ENCODE assay signal across 1 cellular context in the genomic region with DNA sequence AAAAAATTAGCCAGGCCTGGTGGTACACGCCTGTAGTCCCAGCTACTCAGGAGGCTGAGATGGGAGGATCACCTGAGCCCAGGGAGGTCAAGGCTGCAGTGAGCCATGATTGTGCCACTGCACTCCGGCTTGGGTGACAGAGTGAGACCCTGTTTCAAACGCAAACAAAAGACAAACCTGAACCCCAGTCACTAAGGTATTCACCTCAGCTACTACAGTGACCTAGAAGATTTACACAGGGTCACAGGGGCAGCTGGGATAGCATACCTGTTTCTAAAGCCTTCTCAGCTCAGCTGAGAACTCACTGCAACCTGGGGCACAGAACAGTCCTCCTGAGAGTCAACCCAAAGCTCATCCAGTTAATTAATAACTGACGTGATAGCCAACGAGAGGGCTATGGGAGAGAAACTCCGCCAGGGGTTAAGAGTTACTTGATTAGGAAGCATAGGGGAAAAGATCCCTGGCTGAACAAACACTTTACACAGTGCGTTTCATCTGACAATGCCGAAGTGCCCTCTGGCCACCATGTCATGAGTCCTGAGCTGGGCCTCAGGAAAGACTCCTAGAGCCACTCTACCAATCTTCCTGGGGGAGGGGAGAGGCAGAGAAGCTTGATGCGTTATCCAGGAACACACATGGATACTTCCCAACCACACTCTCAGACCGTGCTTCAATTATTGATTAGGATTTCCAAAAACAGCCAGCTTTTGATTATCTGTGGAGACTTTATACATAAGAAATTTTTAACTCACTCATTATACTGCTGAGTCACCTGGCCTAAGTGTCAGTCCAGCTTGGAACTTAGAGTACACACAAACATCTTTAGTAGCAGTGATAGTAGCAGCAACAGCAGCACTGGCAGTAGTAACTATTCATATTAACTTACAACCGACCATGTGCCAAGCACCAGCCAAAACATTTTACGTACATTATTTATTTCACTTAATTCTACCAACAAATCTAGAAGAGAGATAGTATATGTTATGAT.
TF ChIP-seq lines count a peak whose summit lies in the region.

No MANE protein-coding gene starts in this region.

TF ChIP-seq in HepG2, 621 proteins besides CTCF, POLR2A, EP300 and RAD21 (continued from another document and continues in another):
- TF ChIP-seq, protein P1, sequence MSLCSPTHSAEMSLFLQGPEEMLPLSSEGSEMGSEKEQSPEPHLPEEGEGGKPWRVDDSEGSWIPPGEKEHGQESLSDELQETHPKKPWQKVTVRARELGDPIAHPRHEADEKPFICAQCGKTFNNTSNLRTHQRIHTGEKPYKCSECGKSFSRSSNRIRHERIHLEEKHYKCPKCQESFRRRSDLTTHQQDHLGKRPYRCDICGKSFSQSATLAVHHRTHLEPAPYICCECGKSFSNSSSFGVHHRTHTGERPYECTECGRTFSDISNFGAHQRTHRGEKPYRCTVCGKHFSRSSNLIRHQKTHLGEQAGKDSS (CRISPR knock-in tag; IDR thresholded peaks at IDR 0.05; ENCODE audit: borderline replicate concordance, low read depth): peak; percentile 43; the same call in 1 of the 2 replicates
- TF ChIP-seq, protein P2, sequence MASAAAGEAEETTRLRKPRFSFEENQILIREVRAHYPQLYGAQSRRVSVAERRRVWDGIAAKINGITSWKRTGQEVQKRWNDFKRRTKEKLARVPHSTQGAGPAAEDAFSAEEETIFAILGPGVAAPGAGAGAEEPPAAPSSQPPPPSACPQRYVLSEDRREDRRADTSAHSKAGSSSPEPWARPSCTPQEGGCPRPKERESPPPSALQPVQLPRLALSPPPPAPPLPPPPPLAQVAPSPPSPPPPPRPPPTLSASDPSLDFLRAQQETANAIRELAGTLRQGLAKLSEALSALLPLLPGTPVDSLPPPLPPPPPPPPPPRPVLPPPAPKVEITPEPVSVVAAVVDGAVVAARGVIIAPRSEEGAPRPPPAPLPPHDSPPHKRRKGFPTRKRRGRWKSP (CRISPR knock-in tag; IDR thresholded peaks at IDR 0.05): peak; percentile 45; the same call in 1 of the 2 replicates
- no peak for TF ChIP-seq KAT2B (IDR thresholded peaks at IDR 0.05; ENCODE audit: borderline replicate concordance, low read depth, low read length)
- no peak for TF ChIP-seq XRCC5 (optimal IDR thresholded peaks at IDR 0.05; ENCODE audit: low read length)
- no peak for TF ChIP-seq RBM22 (optimal IDR thresholded peaks at IDR 0.05; ENCODE audit: low read length)
- TF ChIP-seq, protein P3, sequence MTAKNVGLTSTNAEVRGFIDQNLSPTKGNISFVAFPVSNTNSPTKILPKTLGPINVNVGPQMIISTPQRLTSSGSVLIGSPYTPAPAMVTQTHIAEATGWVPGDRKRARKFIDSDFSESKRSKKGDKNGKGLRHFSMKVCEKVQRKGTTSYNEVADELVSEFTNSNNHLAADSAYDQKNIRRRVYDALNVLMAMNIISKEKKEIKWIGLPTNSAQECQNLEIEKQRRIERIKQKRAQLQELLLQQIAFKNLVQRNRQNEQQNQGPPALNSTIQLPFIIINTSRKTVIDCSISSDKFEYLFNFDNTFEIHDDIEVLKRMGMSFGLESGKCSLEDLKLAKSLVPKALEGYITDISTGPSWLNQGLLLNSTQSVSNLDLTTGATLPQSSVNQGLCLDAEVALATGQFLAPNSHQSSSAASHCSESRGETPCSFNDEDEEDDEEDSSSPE (CRISPR knock-in tag; IDR thresholded peaks at IDR 0.05): 0 out of 2 replicates have a peak, but pooled peaks have one; percentile 29
- no peak for TF ChIP-seq NR3C1 (CRISPR knock-in tag; IDR thresholded peaks at IDR 0.05)
- TF ChIP-seq, protein P4, sequence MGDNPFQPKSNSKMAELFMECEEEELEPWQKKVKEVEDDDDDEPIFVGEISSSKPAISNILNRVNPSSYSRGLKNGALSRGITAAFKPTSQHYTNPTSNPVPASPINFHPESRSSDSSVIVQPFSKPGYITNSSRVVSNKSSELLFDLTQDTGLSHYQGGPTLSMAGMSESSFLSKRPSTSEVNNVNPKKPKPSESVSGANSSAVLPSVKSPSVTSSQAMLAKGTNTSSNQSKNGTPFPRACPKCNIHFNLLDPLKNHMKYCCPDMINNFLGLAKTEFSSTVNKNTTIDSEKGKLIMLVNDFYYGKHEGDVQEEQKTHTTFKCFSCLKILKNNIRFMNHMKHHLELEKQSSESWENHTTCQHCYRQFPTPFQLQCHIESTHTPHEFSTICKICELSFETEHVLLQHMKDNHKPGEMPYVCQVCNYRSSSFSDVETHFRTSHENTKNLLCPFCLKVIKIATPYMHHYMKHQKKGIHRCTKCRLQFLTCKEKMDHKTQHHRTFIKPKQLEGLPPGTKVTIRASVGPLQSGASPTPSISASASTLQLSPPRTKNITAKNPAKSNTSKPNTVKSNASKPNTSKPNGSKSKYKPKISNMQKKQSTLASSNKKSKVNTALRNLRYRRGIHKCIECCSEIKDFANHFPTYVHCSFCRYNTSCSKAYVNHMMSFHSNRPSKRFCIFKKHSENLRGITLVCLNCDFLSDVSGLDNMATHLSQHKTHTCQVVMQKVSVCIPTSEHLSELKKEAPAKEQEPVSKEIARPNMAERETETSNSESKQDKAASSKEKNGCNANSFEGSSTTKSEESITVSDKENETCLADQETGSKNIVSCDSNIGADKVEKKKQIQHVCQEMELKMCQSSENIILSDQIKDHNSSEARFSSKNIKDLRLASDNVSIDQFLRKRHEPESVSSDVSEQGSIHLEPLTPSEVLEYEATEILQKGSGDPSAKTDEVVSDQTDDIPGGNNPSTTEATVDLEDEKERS (CRISPR knock-in tag; IDR thresholded peaks at IDR 0.05): peak; percentile 98; the same call in 1 of the 2 replicates
- no peak for TF ChIP-seq BRD4 (CRISPR knock-in tag; IDR thresholded peaks at IDR 0.05)
- TF ChIP-seq, protein P5, sequence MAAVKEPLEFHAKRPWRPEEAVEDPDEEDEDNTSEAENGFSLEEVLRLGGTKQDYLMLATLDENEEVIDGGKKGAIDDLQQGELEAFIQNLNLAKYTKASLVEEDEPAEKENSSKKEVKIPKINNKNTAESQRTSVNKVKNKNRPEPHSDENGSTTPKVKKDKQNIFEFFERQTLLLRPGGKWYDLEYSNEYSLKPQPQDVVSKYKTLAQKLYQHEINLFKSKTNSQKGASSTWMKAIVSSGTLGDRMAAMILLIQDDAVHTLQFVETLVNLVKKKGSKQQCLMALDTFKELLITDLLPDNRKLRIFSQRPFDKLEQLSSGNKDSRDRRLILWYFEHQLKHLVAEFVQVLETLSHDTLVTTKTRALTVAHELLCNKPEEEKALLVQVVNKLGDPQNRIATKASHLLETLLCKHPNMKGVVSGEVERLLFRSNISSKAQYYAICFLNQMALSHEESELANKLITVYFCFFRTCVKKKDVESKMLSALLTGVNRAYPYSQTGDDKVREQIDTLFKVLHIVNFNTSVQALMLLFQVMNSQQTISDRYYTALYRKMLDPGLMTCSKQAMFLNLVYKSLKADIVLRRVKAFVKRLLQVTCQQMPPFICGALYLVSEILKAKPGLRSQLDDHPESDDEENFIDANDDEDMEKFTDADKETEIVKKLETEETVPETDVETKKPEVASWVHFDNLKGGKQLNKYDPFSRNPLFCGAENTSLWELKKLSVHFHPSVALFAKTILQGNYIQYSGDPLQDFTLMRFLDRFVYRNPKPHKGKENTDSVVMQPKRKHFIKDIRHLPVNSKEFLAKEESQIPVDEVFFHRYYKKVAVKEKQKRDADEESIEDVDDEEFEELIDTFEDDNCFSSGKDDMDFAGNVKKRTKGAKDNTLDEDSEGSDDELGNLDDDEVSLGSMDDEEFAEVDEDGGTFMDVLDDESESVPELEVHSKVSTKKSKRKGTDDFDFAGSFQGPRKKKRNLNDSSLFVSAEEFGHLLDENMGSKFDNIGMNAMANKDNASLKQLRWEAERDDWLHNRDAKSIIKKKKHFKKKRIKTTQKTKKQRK (IDR thresholded peaks at IDR 0.05; ENCODE audit: low read length): no peak
- TF ChIP-seq PITX1 (CRISPR knock-in tag; IDR thresholded peaks at IDR 0.05): peak; percentile 94
- TF ChIP-seq MIXL1 (CRISPR knock-in tag; IDR thresholded peaks at IDR 0.05): peak; percentile 98
- TF ChIP-seq NFKBIZ (CRISPR knock-in tag; IDR thresholded peaks at IDR 0.05): no peak
- no peak for TF ChIP-seq ZNF30 (CRISPR knock-in tag; IDR thresholded peaks at IDR 0.05)
- peak; percentile 75 for TF ChIP-seq ZSCAN31 (CRISPR knock-in tag; IDR thresholded peaks at IDR 0.05; ENCODE audit: low read depth)
- TF ChIP-seq HOXA9 (CRISPR knock-in tag; IDR thresholded peaks at IDR 0.05; ENCODE audit: borderline replicate concordance): no peak
- TF ChIP-seq CENPT (CRISPR knock-in tag; IDR thresholded peaks at IDR 0.05; ENCODE audit: low read depth): no peak
- TF ChIP-seq, protein P6, sequence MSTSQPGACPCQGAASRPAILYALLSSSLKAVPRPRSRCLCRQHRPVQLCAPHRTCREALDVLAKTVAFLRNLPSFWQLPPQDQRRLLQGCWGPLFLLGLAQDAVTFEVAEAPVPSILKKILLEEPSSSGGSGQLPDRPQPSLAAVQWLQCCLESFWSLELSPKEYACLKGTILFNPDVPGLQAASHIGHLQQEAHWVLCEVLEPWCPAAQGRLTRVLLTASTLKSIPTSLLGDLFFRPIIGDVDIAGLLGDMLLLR (CRISPR knock-in tag; IDR thresholded peaks at IDR 0.05): no peak
- TF ChIP-seq CREM (IDR thresholded peaks at IDR 0.05): peak; percentile 62; the same call in 1 of the 2 replicates
- TF ChIP-seq CREM (CRISPR knock-in tag; IDR thresholded peaks at IDR 0.05): no peak
- TF ChIP-seq, protein P7, sequence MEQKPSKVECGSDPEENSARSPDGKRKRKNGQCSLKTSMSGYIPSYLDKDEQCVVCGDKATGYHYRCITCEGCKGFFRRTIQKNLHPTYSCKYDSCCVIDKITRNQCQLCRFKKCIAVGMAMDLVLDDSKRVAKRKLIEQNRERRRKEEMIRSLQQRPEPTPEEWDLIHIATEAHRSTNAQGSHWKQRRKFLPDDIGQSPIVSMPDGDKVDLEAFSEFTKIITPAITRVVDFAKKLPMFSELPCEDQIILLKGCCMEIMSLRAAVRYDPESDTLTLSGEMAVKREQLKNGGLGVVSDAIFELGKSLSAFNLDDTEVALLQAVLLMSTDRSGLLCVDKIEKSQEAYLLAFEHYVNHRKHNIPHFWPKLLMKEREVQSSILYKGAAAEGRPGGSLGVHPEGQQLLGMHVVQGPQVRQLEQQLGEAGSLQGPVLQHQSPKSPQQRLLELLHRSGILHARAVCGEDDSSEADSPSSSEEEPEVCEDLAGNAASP (CRISPR knock-in tag; IDR thresholded peaks at IDR 0.05; ENCODE audit: borderline replicate concordance): peak; percentile 87
- TF ChIP-seq MTA3 (CRISPR knock-in tag; IDR thresholded peaks at IDR 0.05): no peak
- TF ChIP-seq ZNF615 (CRISPR knock-in tag; IDR thresholded peaks at IDR 0.05; ENCODE audit: borderline replicate concordance): no peak
- TF ChIP-seq, protein P8, sequence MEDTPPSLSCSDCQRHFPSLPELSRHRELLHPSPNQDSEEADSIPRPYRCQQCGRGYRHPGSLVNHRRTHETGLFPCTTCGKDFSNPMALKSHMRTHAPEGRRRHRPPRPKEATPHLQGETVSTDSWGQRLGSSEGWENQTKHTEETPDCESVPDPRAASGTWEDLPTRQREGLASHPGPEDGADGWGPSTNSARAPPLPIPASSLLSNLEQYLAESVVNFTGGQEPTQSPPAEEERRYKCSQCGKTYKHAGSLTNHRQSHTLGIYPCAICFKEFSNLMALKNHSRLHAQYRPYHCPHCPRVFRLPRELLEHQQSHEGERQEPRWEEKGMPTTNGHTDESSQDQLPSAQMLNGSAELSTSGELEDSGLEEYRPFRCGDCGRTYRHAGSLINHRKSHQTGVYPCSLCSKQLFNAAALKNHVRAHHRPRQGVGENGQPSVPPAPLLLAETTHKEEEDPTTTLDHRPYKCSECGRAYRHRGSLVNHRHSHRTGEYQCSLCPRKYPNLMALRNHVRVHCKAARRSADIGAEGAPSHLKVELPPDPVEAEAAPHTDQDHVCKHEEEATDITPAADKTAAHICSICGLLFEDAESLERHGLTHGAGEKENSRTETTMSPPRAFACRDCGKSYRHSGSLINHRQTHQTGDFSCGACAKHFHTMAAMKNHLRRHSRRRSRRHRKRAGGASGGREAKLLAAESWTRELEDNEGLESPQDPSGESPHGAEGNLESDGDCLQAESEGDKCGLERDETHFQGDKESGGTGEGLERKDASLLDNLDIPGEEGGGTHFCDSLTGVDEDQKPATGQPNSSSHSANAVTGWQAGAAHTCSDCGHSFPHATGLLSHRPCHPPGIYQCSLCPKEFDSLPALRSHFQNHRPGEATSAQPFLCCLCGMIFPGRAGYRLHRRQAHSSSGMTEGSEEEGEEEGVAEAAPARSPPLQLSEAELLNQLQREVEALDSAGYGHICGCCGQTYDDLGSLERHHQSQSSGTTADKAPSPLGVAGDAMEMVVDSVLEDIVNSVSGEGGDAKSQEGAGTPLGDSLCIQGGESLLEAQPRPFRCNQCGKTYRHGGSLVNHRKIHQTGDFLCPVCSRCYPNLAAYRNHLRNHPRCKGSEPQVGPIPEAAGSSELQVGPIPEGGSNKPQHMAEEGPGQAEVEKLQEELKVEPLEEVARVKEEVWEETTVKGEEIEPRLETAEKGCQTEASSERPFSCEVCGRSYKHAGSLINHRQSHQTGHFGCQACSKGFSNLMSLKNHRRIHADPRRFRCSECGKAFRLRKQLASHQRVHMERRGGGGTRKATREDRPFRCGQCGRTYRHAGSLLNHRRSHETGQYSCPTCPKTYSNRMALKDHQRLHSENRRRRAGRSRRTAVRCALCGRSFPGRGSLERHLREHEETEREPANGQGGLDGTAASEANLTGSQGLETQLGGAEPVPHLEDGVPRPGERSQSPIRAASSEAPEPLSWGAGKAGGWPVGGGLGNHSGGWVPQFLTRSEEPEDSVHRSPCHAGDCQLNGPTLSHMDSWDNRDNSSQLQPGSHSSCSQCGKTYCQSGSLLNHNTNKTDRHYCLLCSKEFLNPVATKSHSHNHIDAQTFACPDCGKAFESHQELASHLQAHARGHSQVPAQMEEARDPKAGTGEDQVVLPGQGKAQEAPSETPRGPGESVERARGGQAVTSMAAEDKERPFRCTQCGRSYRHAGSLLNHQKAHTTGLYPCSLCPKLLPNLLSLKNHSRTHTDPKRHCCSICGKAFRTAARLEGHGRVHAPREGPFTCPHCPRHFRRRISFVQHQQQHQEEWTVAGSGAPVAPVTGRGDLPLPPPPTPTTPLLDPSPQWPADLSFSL (CRISPR knock-in tag; IDR thresholded peaks at IDR 0.05): no peak
- TF ChIP-seq, protein P9, sequence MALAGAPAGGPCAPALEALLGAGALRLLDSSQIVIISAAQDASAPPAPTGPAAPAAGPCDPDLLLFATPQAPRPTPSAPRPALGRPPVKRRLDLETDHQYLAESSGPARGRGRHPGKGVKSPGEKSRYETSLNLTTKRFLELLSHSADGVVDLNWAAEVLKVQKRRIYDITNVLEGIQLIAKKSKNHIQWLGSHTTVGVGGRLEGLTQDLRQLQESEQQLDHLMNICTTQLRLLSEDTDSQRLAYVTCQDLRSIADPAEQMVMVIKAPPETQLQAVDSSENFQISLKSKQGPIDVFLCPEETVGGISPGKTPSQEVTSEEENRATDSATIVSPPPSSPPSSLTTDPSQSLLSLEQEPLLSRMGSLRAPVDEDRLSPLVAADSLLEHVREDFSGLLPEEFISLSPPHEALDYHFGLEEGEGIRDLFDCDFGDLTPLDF (CRISPR knock-in tag; IDR thresholded peaks at IDR 0.05): no peak
- peak; percentile 82; the same call in 1 of the 2 replicates for TF ChIP-seq NKX3-1 (CRISPR knock-in tag; IDR thresholded peaks at IDR 0.05)
- TF ChIP-seq ARID2 (CRISPR knock-in tag; IDR thresholded peaks at IDR 0.05; ENCODE audit: borderline replicate concordance): peak; percentile 57; the same call in 1 of the 2 replicates
- TF ChIP-seq ZNF572 (CRISPR knock-in tag; IDR thresholded peaks at IDR 0.05): no peak
- TF ChIP-seq ZNF660 (CRISPR knock-in tag; IDR thresholded peaks at IDR 0.05; ENCODE audit: borderline replicate concordance, low read depth): no peak
- TF ChIP-seq GPN1 (CRISPR knock-in tag; IDR thresholded peaks at IDR 0.05; ENCODE audit: borderline replicate concordance): no peak
- TF ChIP-seq KDM1A (CRISPR knock-in tag; IDR thresholded peaks at IDR 0.05): peak; percentile 39; the same call in 1 of the 2 replicates
- no peak for TF ChIP-seq ZNF3 (CRISPR knock-in tag; IDR thresholded peaks at IDR 0.05)
